In the genomic region with DNA sequence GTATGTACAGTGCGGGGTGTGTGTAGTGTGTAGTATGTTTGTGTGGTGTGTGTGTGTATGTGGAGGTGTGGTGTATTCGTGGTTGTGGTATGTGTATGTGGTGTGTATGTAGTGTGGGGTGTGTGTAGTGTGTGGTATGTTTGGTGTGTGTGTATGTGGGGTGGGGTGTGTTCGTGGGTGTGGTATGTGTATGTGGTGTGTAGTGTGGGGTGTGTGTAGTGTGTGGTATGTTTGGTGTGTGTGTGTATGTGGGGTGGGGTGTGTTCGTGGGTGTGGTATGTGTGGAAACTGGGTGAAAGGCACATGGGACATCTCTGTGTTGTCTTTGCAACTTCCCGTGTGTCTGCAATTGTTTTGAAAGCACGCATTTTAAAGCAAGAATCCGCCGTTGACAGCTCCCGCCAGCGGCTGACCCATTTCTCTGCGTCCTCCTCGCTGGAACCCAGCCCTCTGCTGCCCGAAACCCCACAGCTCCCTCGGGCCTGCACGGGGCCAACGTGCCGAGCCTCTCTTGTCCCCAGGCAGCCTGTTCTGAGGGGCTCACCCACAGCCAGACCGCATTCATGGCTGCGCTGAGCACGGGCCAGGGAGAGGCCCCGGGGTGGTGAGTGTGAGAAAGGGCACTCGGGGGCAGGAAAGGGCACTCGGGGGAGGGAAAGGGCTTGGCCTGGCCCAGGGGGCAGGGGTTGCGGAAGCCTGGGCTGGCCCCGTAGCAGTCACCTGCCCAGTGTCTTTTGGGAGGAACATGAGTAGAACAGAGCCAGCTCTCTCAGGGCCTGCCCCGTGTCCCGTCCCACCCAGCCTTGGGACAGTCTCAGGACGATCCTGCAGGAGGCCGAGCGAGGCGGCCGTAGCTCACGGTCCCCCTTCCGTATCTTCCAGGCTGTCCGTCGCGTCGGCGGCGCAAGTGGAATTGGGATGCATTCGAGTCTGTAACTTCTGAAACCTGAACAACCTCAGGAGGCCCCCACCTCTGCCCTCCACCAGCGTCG, we compare ENCODE assay signal across 2 cellular contexts.
TF ChIP-seq lines count a peak whose summit lies in the region.

No MANE protein-coding gene starts in this region.

TF ChIP-seq in endothelial cell of umbilical vein, 7 proteins besides CTCF, POLR2A, EP300 and RAD21:
- TF ChIP-seq EZH2 (IDR thresholded peaks at IDR 0.05; ENCODE audit: borderline replicate concordance, low read depth, low read length, severe bottlenecking) (no peak), GATA2 (IDR thresholded peaks at IDR 0.05; ENCODE audit: insufficient read depth, insufficient read length, low read depth, low read length) (no peak)

TF ChIP-seq in HepG2, 621 proteins besides CTCF, POLR2A, EP300 and RAD21 (continues in another document):
- TF ChIP-seq SIX1 (CRISPR knock-in tag; IDR thresholded peaks at IDR 0.05; ENCODE audit: borderline replicate concordance) (no peak), RFXANK (CRISPR knock-in tag; IDR thresholded peaks at IDR 0.05) (no peak), DPF2 (CRISPR knock-in tag; IDR thresholded peaks at IDR 0.05; ENCODE audit: borderline replicate concordance, low read depth) (no peak), TARDBP (CRISPR knock-in tag; IDR thresholded peaks at IDR 0.05) (no peak), SP5 (CRISPR knock-in tag; IDR thresholded peaks at IDR 0.05; ENCODE audit: borderline replicate concordance, low read depth) (peak; percentile 43; the same call in 1 of the 2 replicates), ZNF251 (CRISPR knock-in tag; IDR thresholded peaks at IDR 0.05) (no peak), TCF7 (IDR thresholded peaks at IDR 0.05; ENCODE audit: low read depth) (no peak), SCMH1 (CRISPR knock-in tag; IDR thresholded peaks at IDR 0.05; ENCODE audit: borderline replicate concordance) (no peak), CREB3 (CRISPR knock-in tag; IDR thresholded peaks at IDR 0.05) (no peak), PITX1 (CRISPR knock-in tag; IDR thresholded peaks at IDR 0.05) (0 out of 2 replicates have a peak, but pooled peaks have one; percentile 39), NR2F6 (IDR thresholded peaks at IDR 0.05) (peak; percentile 64; the same call in 1 of the 2 replicates), NR2F6 (CRISPR knock-in tag; IDR thresholded peaks at IDR 0.05) (peak; percentile 55; the same call in 1 of the 2 replicates), ZNF382 (CRISPR knock-in tag; IDR thresholded peaks at IDR 0.05; ENCODE audit: borderline replicate concordance) (no peak), ZNF550 (CRISPR knock-in tag; IDR thresholded peaks at IDR 0.05; ENCODE audit: borderline replicate concordance) (no peak), KLF13 (CRISPR knock-in tag; IDR thresholded peaks at IDR 0.05) (no peak), SKIL (CRISPR knock-in tag; IDR thresholded peaks at IDR 0.05; ENCODE audit: borderline replicate concordance) (no peak), RAD51 (IDR thresholded peaks at IDR 0.05; ENCODE audit: borderline replicate concordance) (no peak), ZBTB25 (CRISPR knock-in tag; IDR thresholded peaks at IDR 0.05) (no peak), ATF3 (CRISPR knock-in tag; IDR thresholded peaks at IDR 0.05) (no peak), ZFP91 (CRISPR knock-in tag; IDR thresholded peaks at IDR 0.05; ENCODE audit: borderline replicate concordance) (peak; percentile 20; the same call in 1 of the 2 replicates), KDM2A (CRISPR knock-in tag; IDR thresholded peaks at IDR 0.05; ENCODE audit: borderline replicate concordance, low read depth) (no peak), ZBTB3 (CRISPR knock-in tag; IDR thresholded peaks at IDR 0.05; ENCODE audit: borderline replicate concordance, low read depth) (no peak)
- TF ChIP-seq, protein P1, sequence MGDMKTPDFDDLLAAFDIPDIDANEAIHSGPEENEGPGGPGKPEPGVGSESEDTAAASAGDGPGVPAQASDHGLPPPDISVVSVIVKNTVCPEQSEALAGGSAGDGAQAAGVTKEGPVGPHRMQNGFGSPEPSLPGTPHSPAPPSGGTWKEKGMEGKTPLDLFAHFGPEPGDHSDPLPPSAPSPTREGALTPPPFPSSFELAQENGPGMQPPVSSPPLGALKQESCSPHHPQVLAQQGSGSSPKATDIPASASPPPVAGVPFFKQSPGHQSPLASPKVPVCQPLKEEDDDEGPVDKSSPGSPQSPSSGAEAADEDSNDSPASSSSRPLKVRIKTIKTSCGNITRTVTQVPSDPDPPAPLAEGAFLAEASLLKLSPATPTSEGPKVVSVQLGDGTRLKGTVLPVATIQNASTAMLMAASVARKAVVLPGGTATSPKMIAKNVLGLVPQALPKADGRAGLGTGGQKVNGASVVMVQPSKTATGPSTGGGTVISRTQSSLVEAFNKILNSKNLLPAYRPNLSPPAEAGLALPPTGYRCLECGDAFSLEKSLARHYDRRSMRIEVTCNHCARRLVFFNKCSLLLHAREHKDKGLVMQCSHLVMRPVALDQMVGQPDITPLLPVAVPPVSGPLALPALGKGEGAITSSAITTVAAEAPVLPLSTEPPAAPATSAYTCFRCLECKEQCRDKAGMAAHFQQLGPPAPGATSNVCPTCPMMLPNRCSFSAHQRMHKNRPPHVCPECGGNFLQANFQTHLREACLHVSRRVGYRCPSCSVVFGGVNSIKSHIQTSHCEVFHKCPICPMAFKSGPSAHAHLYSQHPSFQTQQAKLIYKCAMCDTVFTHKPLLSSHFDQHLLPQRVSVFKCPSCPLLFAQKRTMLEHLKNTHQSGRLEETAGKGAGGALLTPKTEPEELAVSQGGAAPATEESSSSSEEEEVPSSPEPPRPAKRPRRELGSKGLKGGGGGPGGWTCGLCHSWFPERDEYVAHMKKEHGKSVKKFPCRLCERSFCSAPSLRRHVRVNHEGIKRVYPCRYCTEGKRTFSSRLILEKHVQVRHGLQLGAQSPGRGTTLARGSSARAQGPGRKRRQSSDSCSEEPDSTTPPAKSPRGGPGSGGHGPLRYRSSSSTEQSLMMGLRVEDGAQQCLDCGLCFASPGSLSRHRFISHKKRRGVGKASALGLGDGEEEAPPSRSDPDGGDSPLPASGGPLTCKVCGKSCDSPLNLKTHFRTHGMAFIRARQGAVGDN (CRISPR knock-in tag; IDR thresholded peaks at IDR 0.05) = peak; percentile 40; the same call in 1 of the 2 replicates
- TF ChIP-seq, protein P2, sequence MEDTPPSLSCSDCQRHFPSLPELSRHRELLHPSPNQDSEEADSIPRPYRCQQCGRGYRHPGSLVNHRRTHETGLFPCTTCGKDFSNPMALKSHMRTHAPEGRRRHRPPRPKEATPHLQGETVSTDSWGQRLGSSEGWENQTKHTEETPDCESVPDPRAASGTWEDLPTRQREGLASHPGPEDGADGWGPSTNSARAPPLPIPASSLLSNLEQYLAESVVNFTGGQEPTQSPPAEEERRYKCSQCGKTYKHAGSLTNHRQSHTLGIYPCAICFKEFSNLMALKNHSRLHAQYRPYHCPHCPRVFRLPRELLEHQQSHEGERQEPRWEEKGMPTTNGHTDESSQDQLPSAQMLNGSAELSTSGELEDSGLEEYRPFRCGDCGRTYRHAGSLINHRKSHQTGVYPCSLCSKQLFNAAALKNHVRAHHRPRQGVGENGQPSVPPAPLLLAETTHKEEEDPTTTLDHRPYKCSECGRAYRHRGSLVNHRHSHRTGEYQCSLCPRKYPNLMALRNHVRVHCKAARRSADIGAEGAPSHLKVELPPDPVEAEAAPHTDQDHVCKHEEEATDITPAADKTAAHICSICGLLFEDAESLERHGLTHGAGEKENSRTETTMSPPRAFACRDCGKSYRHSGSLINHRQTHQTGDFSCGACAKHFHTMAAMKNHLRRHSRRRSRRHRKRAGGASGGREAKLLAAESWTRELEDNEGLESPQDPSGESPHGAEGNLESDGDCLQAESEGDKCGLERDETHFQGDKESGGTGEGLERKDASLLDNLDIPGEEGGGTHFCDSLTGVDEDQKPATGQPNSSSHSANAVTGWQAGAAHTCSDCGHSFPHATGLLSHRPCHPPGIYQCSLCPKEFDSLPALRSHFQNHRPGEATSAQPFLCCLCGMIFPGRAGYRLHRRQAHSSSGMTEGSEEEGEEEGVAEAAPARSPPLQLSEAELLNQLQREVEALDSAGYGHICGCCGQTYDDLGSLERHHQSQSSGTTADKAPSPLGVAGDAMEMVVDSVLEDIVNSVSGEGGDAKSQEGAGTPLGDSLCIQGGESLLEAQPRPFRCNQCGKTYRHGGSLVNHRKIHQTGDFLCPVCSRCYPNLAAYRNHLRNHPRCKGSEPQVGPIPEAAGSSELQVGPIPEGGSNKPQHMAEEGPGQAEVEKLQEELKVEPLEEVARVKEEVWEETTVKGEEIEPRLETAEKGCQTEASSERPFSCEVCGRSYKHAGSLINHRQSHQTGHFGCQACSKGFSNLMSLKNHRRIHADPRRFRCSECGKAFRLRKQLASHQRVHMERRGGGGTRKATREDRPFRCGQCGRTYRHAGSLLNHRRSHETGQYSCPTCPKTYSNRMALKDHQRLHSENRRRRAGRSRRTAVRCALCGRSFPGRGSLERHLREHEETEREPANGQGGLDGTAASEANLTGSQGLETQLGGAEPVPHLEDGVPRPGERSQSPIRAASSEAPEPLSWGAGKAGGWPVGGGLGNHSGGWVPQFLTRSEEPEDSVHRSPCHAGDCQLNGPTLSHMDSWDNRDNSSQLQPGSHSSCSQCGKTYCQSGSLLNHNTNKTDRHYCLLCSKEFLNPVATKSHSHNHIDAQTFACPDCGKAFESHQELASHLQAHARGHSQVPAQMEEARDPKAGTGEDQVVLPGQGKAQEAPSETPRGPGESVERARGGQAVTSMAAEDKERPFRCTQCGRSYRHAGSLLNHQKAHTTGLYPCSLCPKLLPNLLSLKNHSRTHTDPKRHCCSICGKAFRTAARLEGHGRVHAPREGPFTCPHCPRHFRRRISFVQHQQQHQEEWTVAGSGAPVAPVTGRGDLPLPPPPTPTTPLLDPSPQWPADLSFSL (CRISPR knock-in tag; IDR thresholded peaks at IDR 0.05) = peak; percentile 92
- TF ChIP-seq, protein P3, sequence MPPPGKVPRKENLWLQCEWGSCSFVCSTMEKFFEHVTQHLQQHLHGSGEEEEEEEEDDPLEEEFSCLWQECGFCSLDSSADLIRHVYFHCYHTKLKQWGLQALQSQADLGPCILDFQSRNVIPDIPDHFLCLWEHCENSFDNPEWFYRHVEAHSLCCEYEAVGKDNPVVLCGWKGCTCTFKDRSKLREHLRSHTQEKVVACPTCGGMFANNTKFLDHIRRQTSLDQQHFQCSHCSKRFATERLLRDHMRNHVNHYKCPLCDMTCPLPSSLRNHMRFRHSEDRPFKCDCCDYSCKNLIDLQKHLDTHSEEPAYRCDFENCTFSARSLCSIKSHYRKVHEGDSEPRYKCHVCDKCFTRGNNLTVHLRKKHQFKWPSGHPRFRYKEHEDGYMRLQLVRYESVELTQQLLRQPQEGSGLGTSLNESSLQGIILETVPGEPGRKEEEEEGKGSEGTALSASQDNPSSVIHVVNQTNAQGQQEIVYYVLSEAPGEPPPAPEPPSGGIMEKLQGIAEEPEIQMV (CRISPR knock-in tag; IDR thresholded peaks at IDR 0.05; ENCODE audit: low read depth) = no peak
